ENCODE assay signal across 12 cellular contexts in genomic region chr12:25994252-25994651, GRCh38. TPM values are rescaled to one million over a fixed set of nuclear protein-coding genes. Genes with fewer than 3 reads are reported as not detected.
DNase-seq lines count a peak whose midpoint lies in the region; ATAC-seq and TF ChIP-seq lines count a peak whose summit lies in the region.
"Had no signal": no experiment of that assay in that cellular context is flagged by ENCODE, and none has a peak within 500 bp of the region (broad histone marks: within the 10 kb centered on the region; RNA-seq: fewer than 3 reads in every experiment).

No MANE protein-coding gene starts in this region.

- peaks cover 10% of the 10 kb centered on the region for H3K4me1 ChIP-seq in right cardiac atrium (ENCODE audit: control insufficient read depth, insufficient read depth, low read length)
- H3K4me1 ChIP-seq in uterus: no peaks in the 10 kb centered on the region
- H3K4me1 ChIP-seq: Peyer's patch had no signal

- H3K27me3 ChIP-seq in right cardiac atrium (ENCODE audit: control insufficient read depth, insufficient read depth) (no peaks in the 10 kb centered on the region), uterus (no peaks in the 10 kb centered on the region)
- H3K27me3 ChIP-seq: Peyer's patch had no signal

- ATAC-seq in Right ventricle myocardium superior (ENCODE audit: poor library complexity) (peak; percentile 38), right cardiac atrium (no peak), GM18861 (IDR thresholded peaks at IDR 0.05; ENCODE audit: unreplicated experiment) (no peak)

- H3K4me3 ChIP-seq in right cardiac atrium (ENCODE audit: low read length) (no peak overlapping the region), uterus (no peak overlapping the region)
- H3K4me3 ChIP-seq: Peyer's patch had no signal

- no peak for DNase-seq in Right ventricle myocardium superior
- no peak for DNase-seq in right cardiac atrium
- DNase-seq in astrocyte of the hippocampus (ENCODE audit: low read depth, low spot score): peak; percentile 95
- DNase-seq in kidney tubule cell (ENCODE audit: low spot score): peak; percentile 47
- no peak for DNase-seq in uterus
- DNase-seq in NCI-H82 (lab: John Stamatoyannopoulos, UW): no peak
- DNase-seq in NCI-H446 (lab: John Stamatoyannopoulos, UW): no peak
- DNase-seq: 8988T, head of caudate nucleus, Karpas-422, Peyer's patch had no signal

- TF ChIP-seq CTCF in uterus (IDR thresholded peaks at IDR 0.05): no peak

- H3K36me3 ChIP-seq in uterus: no peaks in the 10 kb centered on the region
- H3K36me3 ChIP-seq: Peyer's patch had no signal

- intact Hi-C loops in Right ventricle myocardium superior (cut with DNase I): no loop called here
- intact Hi-C loops in right cardiac atrium (cut with DNase I): no loop called here
- intact Hi-C loops in uterus (cut with DNase I; ENCODE audit: low total_unique reads): no loop called here

- TF ChIP-seq POLR2A in uterus (IDR thresholded peaks at IDR 0.05): no peak

- 60% methylated on average over 2 of the region's 2 CpGs for WGBS in right cardiac atrium

- no peak overlapping the region for H3K27ac ChIP-seq in right cardiac atrium (ENCODE audit: low read length)
- peak overlapping the region; percentile 55 to 66 for H3K27ac ChIP-seq in uterus

- H3K9me3 ChIP-seq in right cardiac atrium (ENCODE audit: control insufficient read depth, low read length) (no peaks in the 10 kb centered on the region), uterus (no peaks in the 10 kb centered on the region)
- H3K9me3 ChIP-seq: Peyer's patch had no signal

RNA-seq across cellular contexts. Expression of gene RASSF8, which starts 35.8 kb away (rescaled TPM):
- total RNA-seq in Right ventricle myocardium superior (26.7 TPM), right cardiac atrium (10 to 100 TPM; 62.1 to 94.6 (median 79.5) TPM), uterus (100 to 1,000 TPM in 2 of 4 donors, 10 to 100 TPM in 2; 54.1 to 174 (median 119) TPM)
- polyA plus RNA-seq in right cardiac atrium: 13.0 TPM

Comparison
In these comparisons a context has a peak if more than half of its experiments do, and no peak if none do; other contexts are left out.
1. DNase-seq: peak in astrocyte of the hippocampus (single experiment) and kidney tubule cell (single experiment); none in Right ventricle myocardium superior (single experiment), right cardiac atrium (0 of 3), uterus (0 of 2), NCI-H82 (single experiment) and NCI-H446 (0 of 2).